Comparison of ENCODE assay signal across 10 cellular contexts in genomic region chr1:52057876-52058275, GRCh38. TPM values are rescaled to one million over a fixed set of nuclear protein-coding genes. Genes with fewer than 3 reads are reported as not detected.
DNase-seq lines count a peak whose midpoint lies in the region; TF ChIP-seq lines count a peak whose summit lies in the region.
"Had no signal": no experiment of that assay in that cellular context is flagged by ENCODE, and none has a peak within 500 bp of the region (broad histone marks: within the 10 kb centered on the region; RNA-seq: fewer than 3 reads in every experiment).

No MANE protein-coding gene starts in this region.

- no peaks in the 10 kb centered on the region for H3K9me3 ChIP-seq in uterus

- H3K4me1 ChIP-seq in uterus = peaks cover 0 to 10% of the 10 kb centered on the region in 2 donors

- intact Hi-C loops in Calu3 (cut with micrococcal nuclease; ENCODE audit: unreplicated experiment) = no loop called here
- intact Hi-C loops in uterus (cut with DNase I; ENCODE audit: low total_unique reads) = no loop called here

- DNase-seq in Calu3 = no peak
- no peak for DNase-seq in LNCaP clone FGC (ENCODE audit: low read depth)
- DNase-seq in coronary artery (ENCODE audit: low spot score) = no peak
- no peak for DNase-seq in nephron progenitor cell
- DNase-seq in stimulated activated CD4-positive, alpha-beta T cell treated with anti-CD3 and anti-CD28 coated beads, Interleukin-4, amount 100 ng/mL, for 24 hours = no peak
- DNase-seq in NCI-H446 (lab: John Stamatoyannopoulos, UW) = no peak
- DNase-seq in stimulated activated CD4-positive, alpha-beta T cell treated with anti-CD3 and anti-CD28 coated beads, Interleukin-15, amount 100 ng/mL, for 24 hours = no peak
- DNase-seq in uterus = no peak
- DNase-seq: activated CD4-positive, CD25-positive, alpha-beta regulatory T cell treated with anti-CD3 and anti-CD28 coated beads, Interleukin-2, amount 50 U/mL, for 72 hours; NCI-H1436 had no signal

- CTCF ChIA-PET in Calu3 (lab: Charles Lee) = interaction anchor here (0.7 kb wide), 1 partner anchor 638 kb away, joined by 3 read pairs; no protein-coding TSS in a partner anchor

- peak overlapping the region; percentile 93 for H3K4me3 Mint-ChIP-seq in Calu3 (ENCODE audit: low read depth, unreplicated experiment)
- peak overlapping the region; percentile 97 for H3K4me3 Mint-ChIP-seq in nephron progenitor cell

- H3K27ac Mint-ChIP-seq in Calu3 (ENCODE audit: unreplicated experiment) (peak overlapping the region; percentile 83), nephron progenitor cell (no peak overlapping the region)

- H3K36me3 ChIP-seq in uterus = no peaks in the 10 kb centered on the region

- H3K36me3 Mint-ChIP-seq in Calu3 (ENCODE audit: insufficient read depth, unreplicated experiment) = peaks cover 92% of the 10 kb centered on the region
- peaks cover 35% of the 10 kb centered on the region for H3K36me3 Mint-ChIP-seq in nephron progenitor cell (ENCODE audit: low read depth)

- peak overlapping the region in 1 of 2 donors; percentile 98 for H3K27ac ChIP-seq in coronary artery
- no peak overlapping the region for H3K27ac ChIP-seq in uterus

- H3K27me3 Mint-ChIP-seq in Calu3 (ENCODE audit: unreplicated experiment) = no peaks in the 10 kb centered on the region
- H3K27me3 Mint-ChIP-seq in nephron progenitor cell (ENCODE audit: low read depth, poor library complexity) = peaks cover 3% of the 10 kb centered on the region

- BruUV-seq in Calu3 (replicated peaks; lab: Mats Ljungman, UMichigan) = no TSS peak

- H3K4me1 Mint-ChIP-seq in Calu3 (ENCODE audit: low read depth, unreplicated experiment) (peaks cover 32% of the 10 kb centered on the region), nephron progenitor cell (peaks cover 44% of the 10 kb centered on the region)

- H3K9me3 Mint-ChIP-seq in Calu3 (ENCODE audit: low read depth, unreplicated experiment) (no peaks in the 10 kb centered on the region), nephron progenitor cell (no peaks in the 10 kb centered on the region)

- TF ChIP-seq CTCF in Calu3 (IDR thresholded peaks at IDR 0.05; ENCODE audit: unreplicated experiment) = no peak
- no peak for TF ChIP-seq CTCF in LNCaP clone FGC (IDR thresholded peaks at IDR 0.05; ENCODE audit: control insufficient read depth, extremely low read depth, insufficient read depth)
- TF ChIP-seq CTCF in coronary artery (IDR thresholded peaks at IDR 0.05) = no peak
- no peak for TF ChIP-seq CTCF in nephron progenitor cell (IDR thresholded peaks at IDR 0.05)
- no peak for TF ChIP-seq CTCF in uterus (IDR thresholded peaks at IDR 0.05)

- TF ChIP-seq POLR2A in uterus (IDR thresholded peaks at IDR 0.05) = no peak

- H3K4me3 ChIP-seq in LNCaP clone FGC (ENCODE audit: low read depth, low read length) (peak overlapping the region; percentile 88), coronary artery (peak overlapping the region; percentile 100), uterus (no peak overlapping the region)

- H3K27me3 ChIP-seq in uterus = no peaks in the 10 kb centered on the region

RNA-seq across cellular contexts. Expression of gene BTF3L4, which starts 1.8 kb away (rescaled TPM):
- total RNA-seq in Calu3 (2022) = 60.8 and 70.4 TPM in 2 replicates
- 100 to 1,000 TPM in 1 of 4 donors, 10 to 100 TPM in 2, 1 to 10 TPM in 1; 4.9 to 105 (median 70.8) TPM for total RNA-seq in uterus

RNA-seq across cellular contexts. Expression of gene TXNDC12, which starts 2.9 kb away (rescaled TPM):
- total RNA-seq in Calu3 (2022) = 51.6 and 68.9 TPM in 2 replicates
- total RNA-seq in uterus = 10 to 100 TPM in 3 of 4 donors, 1 to 10 TPM in 1; 5.9 to 67.1 (median 39.1) TPM

RNA-seq across cellular contexts. Expression of gene KTI12, which starts 24.3 kb away (rescaled TPM):
- total RNA-seq in Calu3 (2022) = 9.1 and 11.8 TPM in 2 replicates
- 10 to 100 TPM in 2 of 4 donors, 1 to 10 TPM in 2; 5.4 to 21.3 (median 11.8) TPM for total RNA-seq in uterus

Comparison
In these comparisons a context has a peak if more than half of its experiments do, and no peak if none do; other contexts are left out.
1. H3K4me3 ChIP-seq: peak in LNCaP clone FGC (single experiment) and coronary artery (single experiment); none in uterus (0 of 2).